ENCODE assay signal across 9 cellular contexts in the genomic region with DNA sequence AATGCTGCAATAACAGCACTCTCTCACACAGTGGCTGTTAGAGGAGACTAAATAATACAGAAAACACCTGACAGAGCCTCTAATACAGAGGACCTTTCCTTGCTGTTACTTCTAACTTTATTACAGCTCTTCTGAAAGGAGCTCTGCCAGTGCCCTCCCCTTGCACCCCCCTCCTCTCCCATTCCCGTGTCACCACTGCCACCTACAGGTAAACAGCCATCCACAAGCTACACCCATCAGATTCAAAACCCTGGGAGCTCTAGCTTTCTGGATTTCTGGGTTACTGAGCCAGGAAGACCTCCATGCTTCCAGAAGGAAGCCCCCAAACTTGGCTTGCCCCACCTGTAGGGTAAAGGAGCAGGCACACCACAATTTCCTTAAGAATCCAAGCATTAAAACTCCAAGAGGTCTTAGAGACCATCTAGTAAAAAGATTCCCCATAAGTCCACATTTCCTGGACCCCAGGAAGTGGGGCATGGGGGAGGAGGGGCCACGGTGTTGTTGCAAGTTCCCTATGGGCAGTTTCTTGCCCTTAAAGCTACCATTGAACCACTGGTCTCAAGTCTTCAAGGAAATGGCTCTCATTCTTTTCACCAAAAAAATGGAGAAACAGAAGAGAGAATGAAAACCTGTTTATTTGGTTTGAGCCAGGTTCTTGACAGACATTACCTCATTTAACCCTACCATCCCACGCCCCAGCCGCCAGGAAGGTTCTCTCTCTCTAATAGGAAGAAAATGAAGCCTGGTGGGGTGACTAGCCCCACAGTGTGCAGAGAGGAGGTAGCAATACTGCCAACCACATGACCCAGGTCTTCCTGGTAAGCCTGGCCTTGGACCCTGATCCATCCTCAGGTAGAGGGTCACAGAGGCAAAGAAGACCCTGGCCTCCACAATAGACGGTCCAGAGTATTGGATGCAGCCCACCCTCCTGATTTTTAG. TPM values are rescaled to one million over a fixed set of nuclear protein-coding genes. Genes with fewer than 3 reads are reported as not detected.
A peak's percentile ranks its signal among the peaks of the same experiment; 100 is the strongest.
DNase-seq lines count a peak whose midpoint lies in the region; ATAC-seq and TF ChIP-seq lines count a peak whose summit lies in the region.
"Had no signal": no experiment of that assay in that cellular context is flagged by ENCODE, and none has a peak within 500 bp of the region (broad histone marks: within the 10 kb centered on the region; RNA-seq: fewer than 3 reads in every experiment).

No MANE protein-coding gene starts in this region.

- H3K4me3 Mint-ChIP-seq in Calu3 (ENCODE audit: low read depth, unreplicated experiment), result no peak overlapping the region
- H3K4me3 Mint-ChIP-seq in activated T-helper 17 cell treated with anti-CD3 and anti-CD28 coated beads, Interleukin-2, amount 50 U/mL, for 72 hours, result no peak overlapping the region
- H3K4me3 Mint-ChIP-seq: activated naive CD8-positive, alpha-beta T cell had no signal

- CTCF ChIA-PET in Calu3 (lab: Charles Lee), result interaction anchor here (0.7 to 1.1 kb wide), 7 partner anchors 28 to 114 kb away, joined by 3 to 21 read pairs (median 6); a partner anchor contains a TSS

- no peaks in the 10 kb centered on the region for H3K36me3 Mint-ChIP-seq in Calu3 (ENCODE audit: insufficient read depth, unreplicated experiment)
- H3K36me3 Mint-ChIP-seq in activated T-helper 17 cell treated with anti-CD3 and anti-CD28 coated beads, Interleukin-2, amount 50 U/mL, for 72 hours (ENCODE audit: low read depth), result no peaks in the 10 kb centered on the region
- H3K36me3 Mint-ChIP-seq: activated naive CD8-positive, alpha-beta T cell had no signal

- H3K9me3 Mint-ChIP-seq in Calu3 (ENCODE audit: low read depth, unreplicated experiment), result no peaks in the 10 kb centered on the region
- H3K9me3 Mint-ChIP-seq in activated T-helper 17 cell treated with anti-CD3 and anti-CD28 coated beads, Interleukin-2, amount 50 U/mL, for 72 hours, result no peaks in the 10 kb centered on the region

- no peak overlapping the region for H3K4me3 ChIP-seq in fibroblast of villous mesenchyme (ENCODE audit: low read depth, low read length)
- H3K4me3 ChIP-seq in testis, result no peak overlapping the region

- H3K27ac ChIP-seq in testis, result no peak overlapping the region

- BruUV-seq in Calu3 (replicated peaks; lab: Mats Ljungman, UMichigan), result no TSS peak

- TF ChIP-seq CTCF in Calu3 (IDR thresholded peaks at IDR 0.05; ENCODE audit: unreplicated experiment) (peak; percentile 25), fibroblast of villous mesenchyme (IDR thresholded peaks at IDR 0.05; ENCODE audit: insufficient read depth, low read depth, low read length) (peak; percentile 88), testis (IDR thresholded peaks at IDR 0.05) (peak; percentile 26 to 55 (median 55))

- peak; percentile 81 for ATAC-seq in activated T-helper 17 cell treated with anti-CD3 and anti-CD28 coated beads, Interleukin-2, amount 50 U/mL, for 72 hours (replicated peaks)
- no peak for ATAC-seq in HG03354 (IDR thresholded peaks at IDR 0.05; ENCODE audit: poor library complexity, severe bottlenecking, unreplicated experiment)

- H3K27me3 ChIP-seq in testis, result no peaks in the 10 kb centered on the region

- H3K27ac Mint-ChIP-seq in Calu3 (ENCODE audit: unreplicated experiment), result no peak overlapping the region
- H3K27ac Mint-ChIP-seq in activated T-helper 17 cell treated with anti-CD3 and anti-CD28 coated beads, Interleukin-2, amount 50 U/mL, for 72 hours, result no peak overlapping the region
- H3K27ac Mint-ChIP-seq: activated naive CD8-positive, alpha-beta T cell had no signal

- H3K4me1 Mint-ChIP-seq in Calu3 (ENCODE audit: low read depth, unreplicated experiment), result peaks cover 27% of the 10 kb centered on the region
- H3K4me1 Mint-ChIP-seq in activated T-helper 17 cell treated with anti-CD3 and anti-CD28 coated beads, Interleukin-2, amount 50 U/mL, for 72 hours, result peaks cover 8% of the 10 kb centered on the region

- H3K27me3 Mint-ChIP-seq in Calu3 (ENCODE audit: unreplicated experiment), result no peaks in the 10 kb centered on the region
- H3K27me3 Mint-ChIP-seq in activated T-helper 17 cell treated with anti-CD3 and anti-CD28 coated beads, Interleukin-2, amount 50 U/mL, for 72 hours, result no peaks in the 10 kb centered on the region
- H3K27me3 Mint-ChIP-seq: activated naive CD8-positive, alpha-beta T cell had no signal

- peaks cover 34% of the 10 kb centered on the region for H3K4me1 ChIP-seq in testis

- WGBS in testis, 2 donors, result 58 to 72% methylated on average over 5 of the region's 5 CpGs

- DNase-seq in Calu3 (peak; percentile 73), RPMI7951 (ENCODE audit: low read depth) (peak; percentile 75), fibroblast of villous mesenchyme (ENCODE audit: low read depth) (peak; percentile 78), nucleus accumbens (lab: John Stamatoyannopoulos, UW) (peak in 47 of 56 donors; percentile 19 to 87 (median 59)), testis (peak; percentile 74)

- H3K36me3 ChIP-seq in testis (ENCODE audit: low read depth, missing control alignments), result no peaks in the 10 kb centered on the region

- no peak for TF ChIP-seq EP300 in Ishikawa (IDR thresholded peaks at IDR 0.05; ENCODE audit: borderline replicate concordance)

- TF ChIP-seq RAD21 in Ishikawa (IDR thresholded peaks at IDR 0.05; ENCODE audit: low read depth), result peak; percentile 99

- H3K9me3 ChIP-seq in testis, result no peaks in the 10 kb centered on the region

- no peak for TF ChIP-seq POLR2A in testis (IDR thresholded peaks at IDR 0.05)

- intact Hi-C loops in Calu3 (cut with micrococcal nuclease; ENCODE audit: unreplicated experiment) (loop anchor here (1.0 to 10.0 kb wide), 2 partner anchors 28 to 115 kb away; a partner anchor contains a TSS), testis (cut with DNase I; ENCODE audit: low total_unique reads) (no loop called here)

TF ChIP-seq in Ishikawa, 13 proteins besides CTCF, POLR2A, EP300 and RAD21:
- TF ChIP-seq CREB1 (IDR thresholded peaks at IDR 0.05; ENCODE audit: low read depth) (no peak), TEAD4 (IDR thresholded peaks at IDR 0.05) (peak; percentile 34; the same call in 1 of the 2 replicates), YY1 (IDR thresholded peaks at IDR 0.05; ENCODE audit: low read depth) (no peak), NFIC (IDR thresholded peaks at IDR 0.05) (no peak), ZBTB7A (IDR thresholded peaks at IDR 0.05; ENCODE audit: low read depth) (0 out of 2 replicates have a peak, but pooled peaks have one; percentile 37), TAF1 (IDR thresholded peaks at IDR 0.05; ENCODE audit: low read depth) (no peak), FOXM1 (IDR thresholded peaks at IDR 0.05; ENCODE audit: borderline replicate concordance, low read depth) (no peak), EGR1 (IDR thresholded peaks at IDR 0.05) (no peak), CEBPB (IDR thresholded peaks at IDR 0.05) (no peak), TCF12 (IDR thresholded peaks at IDR 0.05; ENCODE audit: low read depth) (0 out of 2 replicates have a peak, but pooled peaks have one; percentile 30)
- TF ChIP-seq, protein P1, sequence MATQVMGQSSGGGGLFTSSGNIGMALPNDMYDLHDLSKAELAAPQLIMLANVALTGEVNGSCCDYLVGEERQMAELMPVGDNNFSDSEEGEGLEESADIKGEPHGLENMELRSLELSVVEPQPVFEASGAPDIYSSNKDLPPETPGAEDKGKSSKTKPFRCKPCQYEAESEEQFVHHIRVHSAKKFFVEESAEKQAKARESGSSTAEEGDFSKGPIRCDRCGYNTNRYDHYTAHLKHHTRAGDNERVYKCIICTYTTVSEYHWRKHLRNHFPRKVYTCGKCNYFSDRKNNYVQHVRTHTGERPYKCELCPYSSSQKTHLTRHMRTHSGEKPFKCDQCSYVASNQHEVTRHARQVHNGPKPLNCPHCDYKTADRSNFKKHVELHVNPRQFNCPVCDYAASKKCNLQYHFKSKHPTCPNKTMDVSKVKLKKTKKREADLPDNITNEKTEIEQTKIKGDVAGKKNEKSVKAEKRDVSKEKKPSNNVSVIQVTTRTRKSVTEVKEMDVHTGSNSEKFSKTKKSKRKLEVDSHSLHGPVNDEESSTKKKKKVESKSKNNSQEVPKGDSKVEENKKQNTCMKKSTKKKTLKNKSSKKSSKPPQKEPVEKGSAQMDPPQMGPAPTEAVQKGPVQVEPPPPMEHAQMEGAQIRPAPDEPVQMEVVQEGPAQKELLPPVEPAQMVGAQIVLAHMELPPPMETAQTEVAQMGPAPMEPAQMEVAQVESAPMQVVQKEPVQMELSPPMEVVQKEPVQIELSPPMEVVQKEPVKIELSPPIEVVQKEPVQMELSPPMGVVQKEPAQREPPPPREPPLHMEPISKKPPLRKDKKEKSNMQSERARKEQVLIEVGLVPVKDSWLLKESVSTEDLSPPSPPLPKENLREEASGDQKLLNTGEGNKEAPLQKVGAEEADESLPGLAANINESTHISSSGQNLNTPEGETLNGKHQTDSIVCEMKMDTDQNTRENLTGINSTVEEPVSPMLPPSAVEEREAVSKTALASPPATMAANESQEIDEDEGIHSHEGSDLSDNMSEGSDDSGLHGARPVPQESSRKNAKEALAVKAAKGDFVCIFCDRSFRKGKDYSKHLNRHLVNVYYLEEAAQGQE (IDR thresholded peaks at IDR 0.05; ENCODE audit: low read depth), result no peak
- TF ChIP-seq, protein P2, sequence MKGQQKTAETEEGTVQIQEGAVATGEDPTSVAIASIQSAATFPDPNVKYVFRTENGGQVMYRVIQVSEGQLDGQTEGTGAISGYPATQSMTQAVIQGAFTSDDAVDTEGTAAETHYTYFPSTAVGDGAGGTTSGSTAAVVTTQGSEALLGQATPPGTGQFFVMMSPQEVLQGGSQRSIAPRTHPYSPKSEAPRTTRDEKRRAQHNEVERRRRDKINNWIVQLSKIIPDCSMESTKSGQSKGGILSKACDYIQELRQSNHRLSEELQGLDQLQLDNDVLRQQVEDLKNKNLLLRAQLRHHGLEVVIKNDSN (IDR thresholded peaks at IDR 0.05), result no peak
- TF ChIP-seq, protein P3, sequence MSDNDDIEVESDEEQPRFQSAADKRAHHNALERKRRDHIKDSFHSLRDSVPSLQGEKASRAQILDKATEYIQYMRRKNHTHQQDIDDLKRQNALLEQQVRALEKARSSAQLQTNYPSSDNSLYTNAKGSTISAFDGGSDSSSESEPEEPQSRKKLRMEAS (IDR thresholded peaks at IDR 0.05), result no peak

RNA-seq across cellular contexts. Expression of a gene that starts 52.8 kb away (rescaled TPM):
- total RNA-seq in Calu3 (2022), result 20.1 and 23.1 TPM in 2 replicates
- 16.2 and 18.5 TPM in 2 replicates for total RNA-seq in RPMI7951 (2014; rRNA removed; shearing (Covaris generic))
- 10 to 100 TPM; 20.4 to 24.8 TPM for total RNA-seq in activated T-helper 17 cell treated with anti-CD3 and anti-CD28 coated beads, Interleukin-2, amount 50 U/mL, for 72 hours
- total RNA-seq in fibroblast of villous mesenchyme, result 29.0 and 34.1 TPM in 2 replicates
- total RNA-seq in testis, result 100 to 1,000 TPM; 218 to 221 TPM
- 92.4 TPM for polyA plus RNA-seq in testis (ENCODE audit: insufficient read depth, low read depth, low replicate concordance)

RNA-seq across cellular contexts. Expression of a gene that starts 53.2 kb away (rescaled TPM):
- total RNA-seq in Calu3 (2022) (2.0 and 2.8 TPM in 2 replicates), fibroblast of villous mesenchyme (under 0.01 and 0.97 TPM in 2 replicates), testis (10 to 100 TPM; 21.6 to 22.1 TPM)
- total RNA-seq in RPMI7951 (2014; rRNA removed; shearing (Covaris generic)), result 0.59 and 2.2 TPM in 2 replicates
- under 1 TPM in 1 of 2 donors, not detected in 1; 0.58 TPM for total RNA-seq in activated T-helper 17 cell treated with anti-CD3 and anti-CD28 coated beads, Interleukin-2, amount 50 U/mL, for 72 hours
- polyA plus RNA-seq in testis (ENCODE audit: insufficient read depth, low read depth, low replicate concordance), result 57.4 TPM

Comparison
In these comparisons a context has a peak if more than half of its experiments do, and no peak if none do; other contexts are left out.
1. CTCF ChIP-seq: peak in every context shown above with its lines; median percentile 88 in fibroblast of villous mesenchyme; 55 in testis; 25 in Calu3.